Comparison of ENCODE assay signal across 19 cellular contexts in genomic region chr2:141611-142010, GRCh38.
"Had no signal": no experiment of that assay in that cellular context is flagged by ENCODE, and none has a peak within 500 bp of the region (broad histone marks: within the 10 kb centered on the region; RNA-seq: fewer than 3 reads in every experiment).

No MANE protein-coding gene starts in this region.

- H3K27ac ChIP-seq: gastrocnemius medialis, neutrophil, sigmoid colon, testis, tibial nerve, upper lobe of right lung, vagina had no signal

- H3K27me3 ChIP-seq: neutrophil, sigmoid colon, testis, tibial nerve, upper lobe of right lung, vagina had no signal

- H3K4me1 ChIP-seq: gastrocnemius medialis, sigmoid colon, testis, tibial nerve, upper lobe of right lung, vagina had no signal

- H3K36me3 ChIP-seq: gastrocnemius medialis, neutrophil, sigmoid colon, tibial nerve, upper lobe of right lung, vagina had no signal

- H3K4me3 ChIP-seq: gastrocnemius medialis, lung, sigmoid colon, skin epidermis, testis, tibial nerve, upper lobe of right lung, vagina had no signal

- DNase-seq: cortex of kidney; effector memory CD4-positive, alpha-beta T cell; gastrocnemius medialis; immature natural killer cell; kidney; left cardiac atrium; left ventricle myocardium superior; naive thymus-derived CD4-positive, alpha-beta T cell; sigmoid colon; stimulated activated CD4-positive, alpha-beta T cell treated with anti-CD3 and anti-CD28 coated beads, Interleukin-4, amount 100 ng/mL, for 4 hours; stimulated activated naive B cell treated with anti-CD40 and anti-IgM and Interleukin-4, amounts not matched to agents 10 μg/mL and 1 μg/mL and 100 μg/mL, for 72 hours; stimulated activated naive CD8-positive, alpha-beta T cell treated with anti-CD3 and anti-CD28 coated beads, Interleukin-15, amount 100 ng/mL, for 72 hours; upper lobe of right lung had no signal

- ATAC-seq: gastrocnemius medialis; left ventricle myocardium superior; naive thymus-derived CD4-positive, alpha-beta T cell; stimulated activated naive B cell treated with anti-CD40 and anti-IgM and Interleukin-4, amounts not matched to agents 10 μg/mL and 1 μg/mL and 100 μg/mL, for 72 hours; stimulated activated naive CD8-positive, alpha-beta T cell treated with anti-CD3 and anti-CD28 coated beads, Interleukin-15, amount 100 ng/mL, for 72 hours had no signal

- H3K9me3 ChIP-seq: gastrocnemius medialis, neutrophil, sigmoid colon, testis, tibial nerve, upper lobe of right lung, vagina had no signal
